In the genomic region with DNA sequence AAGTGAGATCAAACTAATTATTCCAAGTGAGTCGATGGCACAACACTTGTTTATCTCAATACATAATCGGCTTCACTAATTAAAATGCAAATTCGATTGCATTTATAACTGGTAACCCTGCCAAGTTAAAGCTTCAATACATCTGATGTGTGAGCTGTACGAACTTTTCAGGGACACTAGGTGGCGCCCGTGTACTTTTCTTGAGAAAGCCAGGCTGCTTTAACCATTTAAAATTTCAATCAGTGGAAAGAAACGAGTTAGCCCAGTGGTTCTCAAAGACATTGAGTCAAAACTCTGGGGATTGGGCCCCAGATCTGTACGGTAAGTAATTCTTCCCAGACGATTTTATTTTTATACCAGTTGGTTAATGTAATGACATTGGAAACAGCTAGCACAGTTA, we compare ENCODE assay signal across 8 cellular contexts.
DNase-seq lines count a peak whose midpoint lies in the region; ATAC-seq and TF ChIP-seq lines count a peak whose summit lies in the region.

No MANE protein-coding gene starts in this region.

- peak overlapping the region; percentile 87; the same call in 1 of the 2 replicates for H3K27ac ChIP-seq in MM.1S (ENCODE audit: low read length)

- ATAC-seq in GM19467 (IDR thresholded peaks at IDR 0.05; ENCODE audit: unreplicated experiment), result peak; percentile 38

- no peak overlapping the region for H2AFZ ChIP-seq in MM.1S (ENCODE audit: low read length)

- H4K20me1 ChIP-seq in MM.1S (ENCODE audit: insufficient read depth, low read length), result no peaks in the 10 kb centered on the region

- peaks cover 26% of the 10 kb centered on the region for H3F3A ChIP-seq in MM.1S (ENCODE audit: insufficient read depth, low read length)

- TF ChIP-seq CTCF in BJ (IDR thresholded peaks at IDR 0.05; ENCODE audit: insufficient read depth, low read depth, low read length) (peak; percentile 86), MM.1S (IDR thresholded peaks at IDR 0.05; ENCODE audit: low read length) (peak; percentile 88)

- H3K9ac ChIP-seq in MM.1S (ENCODE audit: low read length), result peak overlapping the region; percentile 56; the same call in 1 of the 2 replicates

- POLR2A ChIA-PET in BJ (lab: Charles Lee), result interaction anchor here (0.7 kb wide), 1 partner anchor 936 kb away, joined by 3 read pairs; no protein-coding TSS in a partner anchor

- H3K36me3 ChIP-seq in BJ (ENCODE audit: control insufficient read depth, insufficient read depth, low read length) (no peaks in the 10 kb centered on the region), MM.1S (replicated peaks; ENCODE audit: insufficient read depth, low read length) (no peaks in the 10 kb centered on the region)

- no peak overlapping the region for H3K4me3 ChIP-seq in BJ (ENCODE audit: low read depth, low read length)
- H3K4me3 ChIP-seq in MM.1S (ENCODE audit: low read length), result peak overlapping the region; percentile 47

- CTCF ChIA-PET in BJ (lab: Yijun Ruan, JAX), result interaction anchor here (0.7 to 7.4 kb wide), 31 partner anchors 10 to 473 kb away, joined by 3 to 138 read pairs (median 4); no protein-coding TSS in a partner anchor

- DNase-seq in BJ (ENCODE audit: low read depth), result no peak
- DNase-seq in MM.1S, result peak; percentile 83
- DNase-seq in RPMI8226, result peak; percentile 78
- peak; percentile 4 for DNase-seq in activated effector memory CD4-positive, alpha-beta T cell treated with Interleukin-2 at 50 U/mL for 16 hours
- DNase-seq in globus pallidus (ENCODE audit: low spot score), result peak; percentile 59
- DNase-seq in pons (ENCODE audit: low spot score), result peak; percentile 62
- no peak for DNase-seq in 8988T

- peaks cover 23% of the 10 kb centered on the region for H3K4me1 ChIP-seq in MM.1S (ENCODE audit: low read length)

- no peaks in the 10 kb centered on the region for H3K79me2 ChIP-seq in MM.1S (ENCODE audit: low read length)

- H3K9me3 ChIP-seq in MM.1S (replicated peaks; ENCODE audit: insufficient read depth, low read length), result no peaks in the 10 kb centered on the region

- H3K9me2 ChIP-seq in MM.1S (replicated peaks; ENCODE audit: insufficient read depth, low read length), result no peaks in the 10 kb centered on the region

- H3K4me2 ChIP-seq in MM.1S (ENCODE audit: low read depth, low read length), result peak overlapping the region; percentile 96

- peaks cover 10% of the 10 kb centered on the region for H3K27me3 ChIP-seq in BJ (ENCODE audit: control insufficient read depth, insufficient read depth, low read length)
- H3K27me3 ChIP-seq in MM.1S (replicated peaks; ENCODE audit: insufficient read depth, low read length), result no peaks in the 10 kb centered on the region

Comparison
In these comparisons a context has a peak if more than half of its experiments do, and no peak if none do; other contexts are left out.
1. DNase-seq: peak in MM.1S (single experiment), RPMI8226 (single experiment), activated effector memory CD4-positive, alpha-beta T cell treated with Interleukin-2 at 50 U/mL for 16 hours (single experiment), globus pallidus (single experiment) and pons (single experiment); none in BJ (single experiment) and 8988T (single experiment).